In the genomic region with DNA sequence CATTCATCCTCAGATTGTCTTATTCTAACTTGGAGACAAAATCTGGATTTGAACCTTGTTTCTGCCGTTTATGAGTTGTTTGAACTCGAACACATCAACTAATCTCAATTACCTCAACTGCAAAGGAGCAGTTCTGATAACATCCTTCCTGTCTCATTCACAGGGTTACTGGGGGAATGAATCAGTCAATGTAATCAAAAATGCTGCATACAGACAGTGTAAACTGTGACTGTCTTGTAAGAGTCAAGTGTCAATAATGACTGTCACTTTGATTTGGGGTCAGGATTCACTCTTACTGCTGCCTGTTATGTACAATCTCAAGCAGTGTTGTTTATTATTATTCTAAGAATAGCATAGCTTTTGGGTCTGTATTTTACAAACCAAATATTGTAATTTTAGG, we compare ENCODE assay signal across 20 cellular contexts.
"Had no signal": no experiment of that assay in that cellular context is flagged by ENCODE, and none has a peak within 500 bp of the region (broad histone marks: within the 10 kb centered on the region; RNA-seq: fewer than 3 reads in every experiment).

No MANE protein-coding gene starts in this region.

- DNase-seq: cortex of kidney; dorsolateral prefrontal cortex; effector memory CD8-positive, alpha-beta T cell; gastrocnemius medialis; heart right ventricle; hypothalamus; kidney glomerular epithelial cell; mammary epithelial cell; naive thymus-derived CD8-positive, alpha-beta T cell; small intestine; stimulated activated CD4-positive, alpha-beta T cell treated with anti-CD3 and anti-CD28 coated beads, Interleukin-12 subunit alpha, Interleukin-12 subunit beta, amount 100 ng/mL, for 4 hours; tibial artery; uterus had no signal

- H3K27ac ChIP-seq: dorsolateral prefrontal cortex, epithelial cell of prostate, esophagus muscularis mucosa, gastrocnemius medialis, heart right ventricle, neutrophil, right atrium auricular region, tibial artery, upper lobe of left lung, uterus had no signal

- H3K27ac Mint-ChIP-seq: naive thymus-derived CD8-positive, alpha-beta T cell; stimulated activated naive CD8-positive, alpha-beta T cell treated with anti-CD3 and anti-CD28 coated beads, Interleukin-15, Interleukin-2, amounts not matched to agents 100 ng/mL and 50 ng/mL, for 24 hours had no signal

- H3K4me1 ChIP-seq: gastrocnemius medialis, heart right ventricle, right atrium auricular region, tibial artery, uterus had no signal

- H3K4me3 ChIP-seq: dorsolateral prefrontal cortex, esophagus muscularis mucosa, gastrocnemius medialis, heart right ventricle, right atrium auricular region, tibial artery, upper lobe of left lung, uterus had no signal

- H3K4me3 Mint-ChIP-seq: effector memory CD8-positive, alpha-beta T cell; naive thymus-derived CD8-positive, alpha-beta T cell; stimulated activated naive CD8-positive, alpha-beta T cell treated with anti-CD3 and anti-CD28 coated beads, Interleukin-15, Interleukin-2, amounts not matched to agents 100 ng/mL and 50 ng/mL, for 24 hours had no signal

- H3K9me3 ChIP-seq: esophagus muscularis mucosa, gastrocnemius medialis, neutrophil, right atrium auricular region, tibial artery, upper lobe of left lung, uterus had no signal

- H3K27me3 Mint-ChIP-seq: effector memory CD8-positive, alpha-beta T cell; naive thymus-derived CD8-positive, alpha-beta T cell; stimulated activated naive CD8-positive, alpha-beta T cell treated with anti-CD3 and anti-CD28 coated beads, Interleukin-15, Interleukin-2, amounts not matched to agents 100 ng/mL and 50 ng/mL, for 24 hours had no signal

- H3K4me1 Mint-ChIP-seq: naive thymus-derived CD8-positive, alpha-beta T cell had no signal

- H3K9me3 Mint-ChIP-seq: effector memory CD8-positive, alpha-beta T cell had no signal

- FAIRE-seq: islet of Langerhans, small intestine had no signal

- ATAC-seq: effector memory CD8-positive, alpha-beta T cell; gastrocnemius medialis; heart right ventricle; naive thymus-derived CD8-positive, alpha-beta T cell had no signal
